Comparison of ENCODE assay signal across 20 cellular contexts in the genomic region with DNA sequence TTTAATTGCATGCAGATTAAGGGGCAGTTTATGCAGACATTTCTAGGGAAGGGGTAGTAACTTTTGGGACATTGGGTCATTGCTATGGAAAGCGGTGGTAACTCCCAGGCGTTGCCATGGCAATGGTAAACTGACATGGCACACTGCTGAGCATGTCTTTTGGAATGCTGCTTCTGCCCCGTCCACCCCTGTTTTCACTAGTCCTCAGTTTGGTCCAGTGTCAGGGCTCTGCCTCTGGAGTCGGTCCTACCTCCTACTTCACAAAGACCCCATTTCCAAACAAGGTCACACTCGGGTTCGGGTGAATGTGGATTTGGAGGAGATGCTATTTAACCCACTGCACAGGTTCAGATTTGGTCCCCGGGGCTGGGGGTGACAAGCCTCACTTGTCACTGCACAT. TPM values are rescaled to one million over a fixed set of nuclear protein-coding genes. Genes with fewer than 3 reads are reported as not detected.
"Had no signal": no experiment of that assay in that cellular context is flagged by ENCODE, and none has a peak within 500 bp of the region (broad histone marks: within the 10 kb centered on the region; RNA-seq: fewer than 3 reads in every experiment).

No MANE protein-coding gene starts in this region.

- H3K4me1 ChIP-seq: foreskin keratinocyte, prostate gland had no signal

- DNase-seq: activated CD4-positive, alpha-beta T cell treated with anti-CD3 and anti-CD28 coated beads, Interleukin-2, amount 50 U/mL, for 1 hour; activated naive CD4-positive, alpha-beta T cell treated with anti-CD3 and anti-CD28 coated beads for 36 hours; activated naive CD8-positive, alpha-beta T cell treated with anti-CD3 and anti-CD28 coated beads, Interleukin-2, amount 50 U/mL, for 24 hours; colonic mucosa; effector CD4-positive, alpha-beta T cell; esophagus squamous epithelium; foreskin keratinocyte; mesenchymal stem cell; nucleus accumbens; right cardiac atrium; T-helper 2 cell; upper lobe of right lung had no signal

- ATAC-seq: activated CD4-positive, CD25-positive, alpha-beta regulatory T cell treated with anti-CD3 and anti-CD28 coated beads, Interleukin-2, amount 50 U/mL, for 24 hours; activated naive CD8-positive, alpha-beta T cell treated with anti-CD3 and anti-CD28 coated beads, Interleukin-2, amount 50 U/mL, for 24 hours; foreskin keratinocyte; natural killer cell treated with Interleukin-12 subunit alpha and Interleukin-12 subunit beta and Interleukin-15 and Interleukin-18, amount 100 ng/mL, for 72 hours; right cardiac atrium; upper lobe of right lung had no signal

- H3K27ac Mint-ChIP-seq: activated naive CD4-positive, alpha-beta T cell treated with anti-CD3 and anti-CD28 coated beads for 36 hours; activated naive CD8-positive, alpha-beta T cell treated with anti-CD3 and anti-CD28 coated beads, Interleukin-2, amount 50 U/mL, for 24 hours; activated T-helper 1 cell treated with anti-CD3 and anti-CD28 coated beads, Interleukin-12 subunit alpha, Interleukin-12 subunit beta, Interleukin-2, Interleukin-4 antibody, amounts not matched to agents 30 ng/mL and 10 ng/mL and 1 ng/mL, durations not matched to agents 14 hours and 24 hours and 36 hours; natural killer cell treated with Interleukin-12 subunit alpha and Interleukin-12 subunit beta and Interleukin-15 and Interleukin-18, amount 100 ng/mL, for 72 hours; stimulated activated naive CD8-positive, alpha-beta T cell treated with anti-CD3 and anti-CD28 coated beads, Interleukin-15, Interleukin-2, amounts not matched to agents 100 ng/mL and 50 ng/mL, for 24 hours had no signal

- H3K36me3 ChIP-seq: colonic mucosa, prostate gland, upper lobe of right lung had no signal

- H3K4me3 Mint-ChIP-seq: activated naive CD4-positive, alpha-beta T cell treated with anti-CD3 and anti-CD28 coated beads for 36 hours; activated naive CD8-positive, alpha-beta T cell treated with anti-CD3 and anti-CD28 coated beads, Interleukin-2, amount 50 U/mL, for 24 hours; activated T-helper 1 cell treated with anti-CD3 and anti-CD28 coated beads, Interleukin-12 subunit alpha, Interleukin-12 subunit beta, Interleukin-2, Interleukin-4 antibody, amounts not matched to agents 30 ng/mL and 10 ng/mL and 1 ng/mL, durations not matched to agents 14 hours and 24 hours and 36 hours; natural killer cell treated with Interleukin-12 subunit alpha and Interleukin-12 subunit beta and Interleukin-15 and Interleukin-18, amount 100 ng/mL, for 72 hours; stimulated activated naive CD8-positive, alpha-beta T cell treated with anti-CD3 and anti-CD28 coated beads, Interleukin-15, Interleukin-2, amounts not matched to agents 100 ng/mL and 50 ng/mL, for 24 hours had no signal

- H3K27ac ChIP-seq: colonic mucosa, foreskin keratinocyte, prostate gland, suprapubic skin, upper lobe of right lung had no signal

- H3K9me3 Mint-ChIP-seq: activated naive CD4-positive, alpha-beta T cell treated with anti-CD3 and anti-CD28 coated beads for 36 hours; activated naive CD8-positive, alpha-beta T cell treated with anti-CD3 and anti-CD28 coated beads, Interleukin-2, amount 50 U/mL, for 24 hours; activated T-helper 1 cell treated with anti-CD3 and anti-CD28 coated beads, Interleukin-12 subunit alpha, Interleukin-12 subunit beta, Interleukin-2, Interleukin-4 antibody, amounts not matched to agents 30 ng/mL and 10 ng/mL and 1 ng/mL, durations not matched to agents 14 hours and 24 hours and 36 hours; natural killer cell treated with Interleukin-12 subunit alpha and Interleukin-12 subunit beta and Interleukin-15 and Interleukin-18, amount 100 ng/mL, for 72 hours; stimulated activated naive CD8-positive, alpha-beta T cell treated with anti-CD3 and anti-CD28 coated beads, Interleukin-15, Interleukin-2, amounts not matched to agents 100 ng/mL and 50 ng/mL, for 24 hours had no signal

- H3K27me3 Mint-ChIP-seq: stimulated activated naive CD8-positive, alpha-beta T cell treated with anti-CD3 and anti-CD28 coated beads, Interleukin-15, Interleukin-2, amounts not matched to agents 100 ng/mL and 50 ng/mL, for 24 hours had no signal

- H3K9me3 ChIP-seq: colonic mucosa, esophagus squamous epithelium, prostate gland, suprapubic skin, upper lobe of right lung had no signal

- H3K27me3 ChIP-seq: colonic mucosa, esophagus squamous epithelium, foreskin keratinocyte, suprapubic skin, upper lobe of right lung had no signal

- H3K4me2 ChIP-seq: smooth muscle cell had no signal

- H3K4me3 ChIP-seq: colonic mucosa, esophagus squamous epithelium, prostate gland, smooth muscle cell, suprapubic skin, upper lobe of right lung had no signal

- H3K36me3 Mint-ChIP-seq: natural killer cell treated with Interleukin-12 subunit alpha and Interleukin-12 subunit beta and Interleukin-15 and Interleukin-18, amount 100 ng/mL, for 72 hours had no signal

RNA-seq across cellular contexts. Expression of a gene that starts 2.9 kb away (rescaled TPM):
- total RNA-seq: activated CD8-positive, alpha-beta memory T cell treated with anti-CD3 and anti-CD28 coated beads for 36 hours; activated naive CD4-positive, alpha-beta T cell treated with anti-CD3 and anti-CD28 coated beads for 36 hours; activated T-helper 1 cell treated with anti-CD3 and anti-CD28 coated beads, Interleukin-12 subunit alpha, Interleukin-12 subunit beta, Interleukin-2, Interleukin-4 antibody, amounts not matched to agents 30 ng/mL and 10 ng/mL and 1 ng/mL, durations not matched to agents 14 hours and 24 hours and 36 hours; smooth muscle cell had no signal
